30 cellular contexts compared by ENCODE assay signal in genomic region chr4:80321776-80322175, GRCh38. TPM values are rescaled to one million over a fixed set of nuclear protein-coding genes. Genes with fewer than 3 reads are reported as not detected.
"Had no signal": no experiment of that assay in that cellular context is flagged by ENCODE, and none has a peak within 500 bp of the region (broad histone marks: within the 10 kb centered on the region; RNA-seq: fewer than 3 reads in every experiment).

No MANE protein-coding gene starts in this region.

- H3K9me3 Mint-ChIP-seq: activated CD8-positive, alpha-beta T cell treated with anti-CD3 and anti-CD28 coated beads for 36 hours; activated naive CD4-positive, alpha-beta T cell treated with anti-CD3 and anti-CD28 coated beads, Interleukin-2, amount 50 U/mL, for 72 hours; activated T-helper 2 cell treated with anti-CD3 and anti-CD28 coated beads, Interferon-gamma antibody, Interleukin-2, Interleukin-4, amounts not matched to agents 10 μg/mL and 5 μg/mL and 100 μg/mL, durations not matched to agents 14 hours and 24 hours and 36 hours; central memory CD8-positive, alpha-beta T cell; dendritic cell treated with granulocyte-macrophage colony-stimulating factor and Interleukin-4, amounts not matched to agents 40 ng/mL and 50 ng/mL, for 4 days; nephron; stimulated activated memory B cell treated with anti-CD40 and anti-IgM and Interleukin-4, amounts not matched to agents 10 μg/mL and 1 μg/mL and 100 μg/mL, for 72 hours; T-helper 1 cell treated with Interleukin-12 subunit alpha and Interleukin-12 subunit beta and Interleukin-4 antibody, amounts not matched to agents 30 μg/mL and 1 μg/mL, for 36 hours had no signal

- H3K9me3 ChIP-seq: esophagus squamous epithelium, gastrocnemius medialis, prostate gland, stomach, tibial artery had no signal

- DNase-seq: activated CD4-positive, alpha-beta T cell treated with anti-CD3 and anti-CD28 coated beads, Interleukin-2, amount 50 U/mL, for 1 hour; activated CD8-positive, alpha-beta memory T cell treated with anti-CD3 and anti-CD28 coated beads, Interleukin-2, amount 10 ng/mL, durations not matched to agents 7 days and 5 days; activated CD8-positive, alpha-beta T cell treated with anti-CD3 and anti-CD28 coated beads for 36 hours; activated T-cell treated with anti-CD3 and anti-CD28 coated beads, Interleukin-2, amount 50 U/mL, for 48 hours; esophagus squamous epithelium; gastrocnemius medialis; left colon; mammary epithelial cell; retina; small intestine; stimulated activated CD4-positive, alpha-beta T cell treated with anti-CD3 and anti-CD28 coated beads, Interleukin-1b, Interleukin-23, amount 100 ng/mL, for 48 hours; stimulated activated CD4-positive, alpha-beta T cell treated with anti-CD3 and anti-CD28 coated beads, Interleukin-4, amount 100 ng/mL, for 4 hours; stimulated activated CD8-positive, alpha-beta memory T cell treated with anti-CD3 and anti-CD28 coated beads, Interleukin-4, amount 100 ng/mL, for 48 hours; stomach; T1000; tibial artery had no signal

- H3K4me2 ChIP-seq: hepatocyte had no signal

- H3K36me3 Mint-ChIP-seq: activated CD8-positive, alpha-beta memory T cell treated with anti-CD3 and anti-CD28 coated beads, Interleukin-2, amount 10 ng/mL, durations not matched to agents 7 days and 5 days; activated naive CD4-positive, alpha-beta T cell treated with anti-CD3 and anti-CD28 coated beads, Interleukin-2, amount 50 U/mL, for 72 hours; stimulated activated memory B cell treated with anti-CD40 and anti-IgM and Interleukin-4, amounts not matched to agents 10 μg/mL and 1 μg/mL and 100 μg/mL, for 72 hours had no signal

- H3K27me3 ChIP-seq: gastrocnemius medialis, stomach had no signal

- H3K79me2 ChIP-seq: hepatocyte had no signal

- H3K4me1 Mint-ChIP-seq: activated CD8-positive, alpha-beta memory T cell treated with anti-CD3 and anti-CD28 coated beads, Interleukin-2, amount 10 ng/mL, durations not matched to agents 7 days and 5 days; central memory CD8-positive, alpha-beta T cell; stimulated activated memory B cell treated with anti-CD40 and anti-IgM and Interleukin-4, amounts not matched to agents 10 μg/mL and 1 μg/mL and 100 μg/mL, for 72 hours had no signal

- ATAC-seq: activated CD8-positive, alpha-beta memory T cell treated with anti-CD3 and anti-CD28 coated beads, Interleukin-2, amount 10 ng/mL, durations not matched to agents 7 days and 5 days; activated CD8-positive, alpha-beta T cell treated with anti-CD3 and anti-CD28 coated beads for 36 hours; activated naive CD4-positive, alpha-beta T cell treated with anti-CD3 and anti-CD28 coated beads, Interleukin-2, amount 50 U/mL, for 72 hours; gastrocnemius medialis; left colon; sciatic nerve had no signal

- H3K4me1 ChIP-seq: esophagus squamous epithelium, gastrocnemius medialis, prostate gland, stomach had no signal

- H3K27ac Mint-ChIP-seq: activated CD8-positive, alpha-beta memory T cell treated with anti-CD3 and anti-CD28 coated beads, Interleukin-2, amount 10 ng/mL, durations not matched to agents 7 days and 5 days; activated CD8-positive, alpha-beta T cell treated with anti-CD3 and anti-CD28 coated beads for 36 hours; activated naive CD4-positive, alpha-beta T cell treated with anti-CD3 and anti-CD28 coated beads, Interleukin-2, amount 50 U/mL, for 72 hours; activated T-helper 2 cell treated with anti-CD3 and anti-CD28 coated beads, Interferon-gamma antibody, Interleukin-2, Interleukin-4, amounts not matched to agents 10 μg/mL and 5 μg/mL and 100 μg/mL, durations not matched to agents 14 hours and 24 hours and 36 hours; dendritic cell treated with granulocyte-macrophage colony-stimulating factor and Interleukin-4, amounts not matched to agents 40 ng/mL and 50 ng/mL, for 4 days; nephron; stimulated activated memory B cell treated with anti-CD40 and anti-IgM and Interleukin-4, amounts not matched to agents 10 μg/mL and 1 μg/mL and 100 μg/mL, for 72 hours; T-helper 1 cell treated with Interleukin-12 subunit alpha and Interleukin-12 subunit beta and Interleukin-4 antibody, amounts not matched to agents 30 μg/mL and 1 μg/mL, for 36 hours had no signal

- H3K36me3 ChIP-seq: esophagus squamous epithelium, gastrocnemius medialis, prostate gland, stomach, tibial artery had no signal

- H3K27ac ChIP-seq: epithelial cell of prostate, esophagus squamous epithelium, gastrocnemius medialis, hepatocyte, prostate gland, stomach, tibial artery had no signal

- H2AFZ ChIP-seq: hepatocyte had no signal

- H3K4me3 ChIP-seq: esophagus squamous epithelium, gastrocnemius medialis, hepatocyte, prostate gland, stomach, tibial artery had no signal

- H3K4me3 Mint-ChIP-seq: activated CD8-positive, alpha-beta memory T cell treated with anti-CD3 and anti-CD28 coated beads, Interleukin-2, amount 10 ng/mL, durations not matched to agents 7 days and 5 days; activated CD8-positive, alpha-beta T cell treated with anti-CD3 and anti-CD28 coated beads for 36 hours; central memory CD8-positive, alpha-beta T cell; dendritic cell treated with granulocyte-macrophage colony-stimulating factor and Interleukin-4, amounts not matched to agents 40 ng/mL and 50 ng/mL, for 4 days; nephron; stimulated activated memory B cell treated with anti-CD40 and anti-IgM and Interleukin-4, amounts not matched to agents 10 μg/mL and 1 μg/mL and 100 μg/mL, for 72 hours; T-helper 1 cell treated with Interleukin-12 subunit alpha and Interleukin-12 subunit beta and Interleukin-4 antibody, amounts not matched to agents 30 μg/mL and 1 μg/mL, for 36 hours had no signal

- H3K27me3 Mint-ChIP-seq: stimulated activated memory B cell treated with anti-CD40 and anti-IgM and Interleukin-4, amounts not matched to agents 10 μg/mL and 1 μg/mL and 100 μg/mL, for 72 hours had no signal

RNA-seq across cellular contexts. Expression of gene CFAP299, which starts 13.8 kb away (rescaled TPM):
- total RNA-seq: activated CD8-positive, alpha-beta memory T cell treated with anti-CD3 and anti-CD28 coated beads, Interleukin-2, amount 10 ng/mL, durations not matched to agents 7 days and 5 days; activated CD8-positive, alpha-beta T cell treated with anti-CD3 and anti-CD28 coated beads for 36 hours; activated naive CD4-positive, alpha-beta T cell treated with anti-CD3 and anti-CD28 coated beads, Interleukin-2, amount 50 U/mL, for 72 hours; activated T-helper 2 cell treated with anti-CD3 and anti-CD28 coated beads, Interferon-gamma antibody, Interleukin-2, Interleukin-4, amounts not matched to agents 10 μg/mL and 5 μg/mL and 100 μg/mL, durations not matched to agents 14 hours and 24 hours and 36 hours; esophagus squamous epithelium; gastrocnemius medialis; hepatocyte; left colon; liver; mammary epithelial cell; mucosa of gallbladder; ureter had no signal
- polyA plus RNA-seq: hepatocyte, liver, mammary epithelial cell, small intestine, stomach had no signal

RNA-seq across cellular contexts. Expression of gene FGF5, which starts 55.3 kb away (rescaled TPM):
- total RNA-seq: activated CD8-positive, alpha-beta memory T cell treated with anti-CD3 and anti-CD28 coated beads, Interleukin-2, amount 10 ng/mL, durations not matched to agents 7 days and 5 days; activated CD8-positive, alpha-beta T cell treated with anti-CD3 and anti-CD28 coated beads for 36 hours; activated naive CD4-positive, alpha-beta T cell treated with anti-CD3 and anti-CD28 coated beads, Interleukin-2, amount 50 U/mL, for 72 hours; esophagus squamous epithelium; gastrocnemius medialis; hepatocyte; liver; prostate gland; ureter had no signal
- polyA plus RNA-seq: stomach had no signal
